ENCODE assay signal across 14 cellular contexts in genomic region chr22:49749227-49749626, GRCh38.
DNase-seq lines count a peak whose midpoint lies in the region; ATAC-seq and TF ChIP-seq lines count a peak whose summit lies in the region.
"Had no signal": no experiment of that assay in that cellular context is flagged by ENCODE, and none has a peak within 500 bp of the region (broad histone marks: within the 10 kb centered on the region; RNA-seq: fewer than 3 reads in every experiment).

No MANE protein-coding gene starts in this region.

- H3K36me3 ChIP-seq in SK-N-SH (replicated peaks in 1 of 2; ENCODE audit: control insufficient read depth in 1 of 2, insufficient read depth in 2 of 2, low read length in 1 of 2) (no peaks in the 10 kb centered on the region), neuronal stem cell (replicated peaks in 1 of 2; ENCODE audit: control insufficient read depth in 2 of 2, insufficient read depth in 2 of 2, low read length in 2 of 2) (no peaks in the 10 kb centered on the region)
- H3K36me3 ChIP-seq: HAP-1 had no signal

- H4K91ac ChIP-seq in neuronal stem cell (ENCODE audit: low read depth, low read length, poor library complexity) = no peak overlapping the region

- POLR2A ChIA-PET in SK-N-SH (lab: Yijun Ruan, JAX) = no interaction called here

- H3K27ac ChIP-seq in SK-N-SH (ENCODE audit: low read depth in 2 of 2, low read length in 1 of 2) = no peak overlapping the region
- H3K27ac ChIP-seq in coronary artery = no peak overlapping the region
- H3K27ac ChIP-seq in neuronal stem cell (replicated peaks; ENCODE audit: low read length) = no peak overlapping the region
- H3K27ac ChIP-seq: 22Rv1 had no signal

- H3K27me3 ChIP-seq in SK-N-SH (ENCODE audit: insufficient read depth) (no peaks in the 10 kb centered on the region), neuronal stem cell (ENCODE audit: control insufficient read depth in 3 of 3, insufficient read depth in 3 of 3, low read depth in 1 of 3, low read length in 3 of 3) (no peaks in the 10 kb centered on the region)

- H3K23ac ChIP-seq in neuronal stem cell (ENCODE audit: low read depth, low read length, poor library complexity) = no peak overlapping the region

- TF ChIP-seq CTCF in SK-N-SH (IDR thresholded peaks at IDR 0.05) (no peak), GM13976 (IDR thresholded peaks at IDR 0.05; ENCODE audit: borderline replicate concordance, control extremely low read depth, extremely low read depth, insufficient read depth, missing control alignments) (no peak), coronary artery (IDR thresholded peaks at IDR 0.05) (no peak)

- H3K9me3 ChIP-seq in SK-N-SH = peaks cover 6% of the 10 kb centered on the region; the same call in 1 of the 2 replicates
- peaks cover 3 to 15% of the 10 kb centered on the region in 2 donors for H3K9me3 ChIP-seq in neuronal stem cell (replicated peaks in 1 of 2; ENCODE audit: control insufficient read depth in 2 of 2, insufficient read depth in 1 of 2, low read depth in 1 of 2, low read length in 2 of 2)

- in situ Hi-C loops in GM13976 (cut with MboI; ENCODE audit: low sequenced_read_pairs, unreplicated experiment) = no loop called here
- in situ Hi-C loops in G401 (cut with HindIII; ENCODE audit: low sequenced_read_pairs) = no loop called here

- H3K9ac ChIP-seq in SK-N-SH (no peak overlapping the region), neuronal stem cell (ENCODE audit: low read depth, low read length, poor library complexity) (no peak overlapping the region)

- H3K79me2 ChIP-seq in SK-N-SH (ENCODE audit: insufficient read depth) = no peaks in the 10 kb centered on the region

- H3K14ac ChIP-seq in neuronal stem cell (ENCODE audit: low read length) = peak overlapping the region; percentile 89

- DNase-seq in SK-N-SH = peak; percentile 24
- DNase-seq in GM13976 (ENCODE audit: low spot score) = peak; percentile 28
- peak; percentile 61 for DNase-seq in coronary artery (ENCODE audit: low spot score)
- DNase-seq in neuronal stem cell (ENCODE audit: low spot score) = no peak
- no peak for DNase-seq in NAMALWA (ENCODE audit: low spot score)
- DNase-seq in cortex of kidney (lab: John Stamatoyannopoulos, UW) = no peak
- no peak for DNase-seq in G401 (ENCODE audit: low spot score)
- DNase-seq: Caco-2; CD8-positive, alpha-beta memory T cell; DMS53; GOT3 had no signal

- ATAC-seq in SK-N-SH treated with all-trans-retinoic acid at 6 μM for 48 hours = no peak

- H2BK5ac ChIP-seq in neuronal stem cell (ENCODE audit: low read length) = no peak overlapping the region

- CTCF ChIA-PET in SK-N-SH (lab: Yijun Ruan, JAX) = interaction anchor here (1.5 kb wide), 1 partner anchor 18 kb away, joined by 3 read pairs; no protein-coding TSS in a partner anchor

- H3K4me3 ChIP-seq in SK-N-SH (ENCODE audit: low read depth in 2 of 2, low read length in 1 of 2) (no peak overlapping the region), coronary artery (no peak overlapping the region), neuronal stem cell (ENCODE audit: low read length in 2 of 2) (no peak overlapping the region)
- H3K4me3 ChIP-seq: HAP-1 had no signal

- H3K4me1 ChIP-seq in SK-N-SH (ENCODE audit: control insufficient read depth in 1 of 2, insufficient read depth in 2 of 2, low read depth in 1 of 2, low read length in 1 of 2) = peaks cover 0 to 21% of the 10 kb centered on the region in 2 experiments; a peak in 1 of 4 replicates
- H3K4me1 ChIP-seq in neuronal stem cell (ENCODE audit: control insufficient read depth in 2 of 2, insufficient read depth in 1 of 2, low read depth in 1 of 2, low read length in 2 of 2) = peaks cover 14% of the 10 kb centered on the region in 2 donors
- H3K4me1 ChIP-seq: Caco-2, HAP-1 had no signal

- no peak for TF ChIP-seq EP300 in SK-N-SH (IDR thresholded peaks at IDR 0.05; ENCODE audit: borderline replicate concordance in 1 of 2, low read depth in 1 of 2, low read length in 1 of 2)

- no peaks in the 10 kb centered on the region for H3F3A ChIP-seq in SK-N-SH (replicated peaks; ENCODE audit: insufficient read depth)

- TF ChIP-seq RAD21 in SK-N-SH (IDR thresholded peaks at IDR 0.05; ENCODE audit: low read length) = no peak

- H3K9me2 ChIP-seq in SK-N-SH = no peaks in the 10 kb centered on the region

- H3K4me2 ChIP-seq in SK-N-SH = no peak overlapping the region
- H3K4me2 ChIP-seq in neuronal stem cell (ENCODE audit: insufficient read depth, low read length, poor library complexity, severe bottlenecking) = no peak overlapping the region

- H2AFZ ChIP-seq in SK-N-SH (ENCODE audit: low read depth) (no peak overlapping the region), neuronal stem cell (ENCODE audit: low read length) (no peak overlapping the region)

- peak overlapping the region; percentile 57 for H3K18ac ChIP-seq in neuronal stem cell (ENCODE audit: low read length)

- WGBS in SK-N-SH (ENCODE audit: low lambda C conversion rate) = 34% methylated on average over 5 of the region's 9 CpGs
- no CpG with 5 or more reads among the region's 9 CpGs for WGBS in neuronal stem cell (ENCODE audit: extremely low coverage in 2 of 2, insufficient read length in 2 of 2, insufficient replicate concordance in 1 of 2), 2 donors

- peak overlapping the region; percentile 43 for H4K8ac ChIP-seq in neuronal stem cell (ENCODE audit: low read depth, low read length)

- H2BK12ac ChIP-seq in neuronal stem cell (ENCODE audit: low read length) = no peak overlapping the region

- no peak overlapping the region for H2BK15ac ChIP-seq in neuronal stem cell (ENCODE audit: low read length)

- H3K4ac ChIP-seq in neuronal stem cell (ENCODE audit: low read length) = no peak overlapping the region

- no peaks in the 10 kb centered on the region for H4K20me1 ChIP-seq in SK-N-SH (ENCODE audit: insufficient read depth)

- H2AK5ac ChIP-seq in neuronal stem cell (ENCODE audit: low read depth, low read length) = no peak overlapping the region

- H3K79me1 ChIP-seq in neuronal stem cell (ENCODE audit: low read depth, low read length) = no peaks in the 10 kb centered on the region

- peak overlapping the region; percentile 94 for H2BK120ac ChIP-seq in neuronal stem cell (ENCODE audit: low read depth, low read length)

TF ChIP-seq in SK-N-SH, 30 proteins besides CTCF, POLR2A, EP300 and RAD21 (continues in another document):
- TF ChIP-seq RFX5 (IDR thresholded peaks at IDR 0.05; ENCODE audit: low read length) (no peak), POLR2AphosphoS5 (IDR thresholded peaks at IDR 0.05; ENCODE audit: low read depth, low read length) (no peak), IRF3 (IDR thresholded peaks at IDR 0.05; ENCODE audit: low read depth, low read length) (no peak), FOSL2 (IDR thresholded peaks at IDR 0.05; ENCODE audit: borderline replicate concordance, low read depth) (no peak), USF2 (IDR thresholded peaks at IDR 0.05; ENCODE audit: borderline replicate concordance, low read depth, low read length) (no peak), FOXM1 (IDR thresholded peaks at IDR 0.05; ENCODE audit: low read depth) (no peak), EZH2phosphoT487 (IDR thresholded peaks at IDR 0.05; ENCODE audit: borderline replicate concordance, low read depth) (no peak), FOXJ3 (CRISPR knock-in tag; IDR thresholded peaks at IDR 0.05) (no peak)

TF ChIP-seq in SK-N-SH treated with all-trans-retinoic acid at 6 μM for 48 hours, 23 proteins besides CTCF, POLR2A, EP300 and RAD21:
- TF ChIP-seq OSR1 (CRISPR knock-in tag; IDR thresholded peaks at IDR 0.05) (no peak), ARNTL (CRISPR knock-in tag; IDR thresholded peaks at IDR 0.05; ENCODE audit: borderline replicate concordance, low read depth) (no peak)

Comparison
In these comparisons a context has a peak if more than half of its experiments do, and no peak if none do; other contexts are left out.
1. DNase-seq: peak in SK-N-SH (single experiment), GM13976 (single experiment) and coronary artery (single experiment); none in neuronal stem cell (single experiment), NAMALWA (single experiment), cortex of kidney (single experiment) and G401 (single experiment).